33 cellular contexts compared by ENCODE assay signal in the genomic region with DNA sequence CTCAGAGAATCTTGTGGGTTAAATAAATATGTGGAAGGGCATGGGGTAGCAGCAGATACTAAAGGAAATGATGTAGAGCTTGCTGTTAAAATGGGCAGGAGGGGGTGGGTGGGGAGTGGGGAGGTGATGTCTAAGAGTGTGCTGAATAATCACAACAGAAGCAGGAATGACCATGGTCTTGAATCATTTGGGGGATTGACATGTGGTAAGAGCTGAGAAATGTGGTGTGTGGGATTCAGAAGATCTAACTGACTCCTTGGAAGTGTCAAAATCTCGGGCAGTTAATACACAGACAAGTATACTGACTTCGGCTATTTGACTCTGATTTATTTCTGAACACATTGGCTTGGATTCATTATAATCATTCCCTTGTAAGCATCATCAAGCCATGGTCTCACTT. TPM values are rescaled to one million over a fixed set of nuclear protein-coding genes. Genes with fewer than 3 reads are reported as not detected.
"Had no signal": no experiment of that assay in that cellular context is flagged by ENCODE, and none has a peak within 500 bp of the region (broad histone marks: within the 10 kb centered on the region; RNA-seq: fewer than 3 reads in every experiment).

No MANE protein-coding gene starts in this region.

- DNase-seq: effector CD8-positive, alpha-beta T cell; effector memory CD8-positive, alpha-beta T cell; endodermal cell; erythroblast; esophagus squamous epithelium; foreskin fibroblast; foreskin melanocyte; gastrocnemius medialis; glutamatergic neuron; head of caudate nucleus; heart right ventricle; hippocampal formation; left cardiac atrium; left lung; left ventricle myocardium superior; lower lobe of right lung; mesenchymal stem cell; mucosa of descending colon had no signal

- H3K4me1 ChIP-seq: esophagus squamous epithelium, gastrocnemius medialis, heart right ventricle, left lung, lower lobe of right lung had no signal

- H3K9me3 ChIP-seq: esophagus squamous epithelium, gastrocnemius medialis, heart right ventricle, left lung, lower lobe of right lung, mucosa of descending colon had no signal

- H3K36me3 ChIP-seq: esophagus squamous epithelium, gastrocnemius medialis, heart right ventricle, left lung, lower lobe of right lung had no signal

- H3K27ac ChIP-seq: coronary artery, epithelial cell of prostate, esophagus squamous epithelium, gastrocnemius medialis, heart right ventricle, left lung, lower lobe of right lung had no signal

- H3K27ac Mint-ChIP-seq: endodermal cell, mesothelial cell of epicardium had no signal

- H3K9me3 Mint-ChIP-seq: effector memory CD8-positive, alpha-beta T cell had no signal

- FAIRE-seq: colon, endometrium, islet of Langerhans, keratinocyte had no signal

- H3K27me3 ChIP-seq: esophagus squamous epithelium, gastrocnemius medialis had no signal

- H3K4me1 Mint-ChIP-seq: mesothelial cell of epicardium had no signal

- H3K4me3 ChIP-seq: coronary artery, esophagus squamous epithelium, gastrocnemius medialis, heart right ventricle, left lung, lower lobe of right lung, mucosa of descending colon had no signal

- H3K4me3 Mint-ChIP-seq: effector memory CD8-positive, alpha-beta T cell; endodermal cell; mesothelial cell of epicardium had no signal

- ATAC-seq: effector memory CD8-positive, alpha-beta T cell; esophagus mucosa; gastrocnemius medialis; heart right ventricle; left cardiac atrium; left lung; left ventricle myocardium superior; lower lobe of right lung; mucosa of descending colon had no signal

RNA-seq across cellular contexts. Expression of a gene that starts 6.8 kb away (rescaled TPM):
- total RNA-seq: dermis microvascular lymphatic vessel endothelial cell, endodermal cell, gastrocnemius medialis, glomerular endothelial cell, heart right ventricle, left cardiac atrium, left ventricle myocardium superior, lower lobe of right lung, lung microvascular endothelial cell, mesenteric fat pad, mucosa of descending colon, myocyte had no signal
- polyA plus RNA-seq: heart right ventricle had no signal

RNA-seq across cellular contexts. Expression of a gene that starts 51.1 kb away (rescaled TPM):
- total RNA-seq: dermis microvascular lymphatic vessel endothelial cell, endodermal cell, esophagus mucosa, esophagus squamous epithelium, gastrocnemius medialis, glomerular endothelial cell, heart right ventricle, kidney epithelial cell, left cardiac atrium, left lung, left ventricle myocardium superior, lower leg skin, lower lobe of right lung, lung microvascular endothelial cell, mesenteric fat pad, mesothelial cell of epicardium, mucosa of descending colon, myocyte had no signal
- polyA plus RNA-seq: heart right ventricle, keratinocyte had no signal
